In the genomic region with DNA sequence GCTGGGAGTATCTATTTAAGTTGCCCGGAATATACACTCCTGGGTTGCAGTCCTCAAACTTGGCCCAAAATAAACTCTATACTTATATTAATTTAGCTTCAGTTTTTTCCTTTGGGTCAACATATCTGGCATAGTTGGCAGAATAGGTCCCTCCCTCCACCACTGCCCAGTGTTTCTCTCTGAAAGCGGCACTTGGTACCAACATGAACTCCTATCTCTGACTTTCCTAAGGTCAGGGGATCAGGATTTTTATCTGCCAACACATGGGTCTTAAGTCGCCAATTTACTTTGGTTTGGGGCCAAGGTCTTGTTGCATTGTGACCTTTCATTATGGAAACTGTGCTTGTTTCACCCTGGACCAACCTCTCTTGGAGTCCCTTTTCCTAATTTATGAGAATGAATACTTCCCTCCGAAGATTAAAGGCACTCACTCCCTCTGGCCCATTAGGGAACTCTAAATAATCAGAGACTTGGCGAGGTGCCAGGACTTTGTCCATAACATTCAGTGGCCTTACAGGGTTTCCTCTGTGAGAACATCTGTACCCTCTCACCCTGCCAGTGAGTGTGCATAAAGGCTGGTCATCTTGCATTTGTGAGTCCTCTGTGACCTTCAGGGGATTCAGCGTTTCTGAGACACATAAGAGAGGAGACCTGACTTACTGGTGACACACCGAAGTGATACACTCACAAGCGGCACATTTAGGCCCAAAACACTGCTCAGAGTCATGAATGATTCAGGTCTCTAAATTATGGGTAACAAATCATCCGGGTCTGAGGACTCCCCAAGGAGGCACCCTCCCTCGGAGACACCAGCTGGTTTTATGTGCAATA, we compare ENCODE assay signal across 10 cellular contexts. TPM values are rescaled to one million over a fixed set of nuclear protein-coding genes. Genes with fewer than 3 reads are reported as not detected.
DNase-seq lines count a peak whose midpoint lies in the region; ATAC-seq, FAIRE-seq and TF ChIP-seq lines count a peak whose summit lies in the region.
"Had no signal": no experiment of that assay in that cellular context is flagged by ENCODE, and none has a peak within 500 bp of the region (broad histone marks: within the 10 kb centered on the region; RNA-seq: fewer than 3 reads in every experiment).

No MANE protein-coding gene starts in this region.

- peaks cover 3% of the 10 kb centered on the region for H3K27me3 Mint-ChIP-seq in activated CD4-positive, alpha-beta T cell treated with anti-CD3 and anti-CD28 coated beads, Interleukin-2, amount 10 ng/mL, durations not matched to agents 7 days and 5 days

- no peaks in the 10 kb centered on the region for H3K36me3 Mint-ChIP-seq in activated CD4-positive, alpha-beta T cell treated with anti-CD3 and anti-CD28 coated beads, Interleukin-2, amount 10 ng/mL, durations not matched to agents 7 days and 5 days (ENCODE audit: low read depth)
- H3K36me3 Mint-ChIP-seq: CD8-positive, alpha-beta T cell had no signal

- no peak overlapping the region for H3K27ac Mint-ChIP-seq in activated CD4-positive, alpha-beta T cell treated with anti-CD3 and anti-CD28 coated beads, Interleukin-2, amount 10 ng/mL, durations not matched to agents 7 days and 5 days
- H3K27ac Mint-ChIP-seq: CD8-positive, alpha-beta T cell had no signal

- TF ChIP-seq CTCF in AG10803 (conservative IDR thresholded peaks at IDR 0.05; ENCODE audit: low read length) (no peak), cardiac fibroblast (IDR thresholded peaks at IDR 0.05; ENCODE audit: low read depth, low read length) (no peak), D721Med (IDR thresholded peaks at IDR 0.05; ENCODE audit: insufficient read depth, missing control alignments) (no peak)

- H3K4me1 Mint-ChIP-seq in activated CD4-positive, alpha-beta T cell treated with anti-CD3 and anti-CD28 coated beads, Interleukin-2, amount 10 ng/mL, durations not matched to agents 7 days and 5 days = peaks cover 16% of the 10 kb centered on the region

- FAIRE-seq in D721Med (lab: Jason Lieb, UNC) = no peak
- FAIRE-seq: TTC549 had no signal

- no peaks in the 10 kb centered on the region for H3K9me3 Mint-ChIP-seq in activated CD4-positive, alpha-beta T cell treated with anti-CD3 and anti-CD28 coated beads, Interleukin-2, amount 10 ng/mL, durations not matched to agents 7 days and 5 days
- H3K9me3 Mint-ChIP-seq: CD8-positive, alpha-beta T cell had no signal

- ATAC-seq in HG03095 (IDR thresholded peaks at IDR 0.05; ENCODE audit: unreplicated experiment) = no peak
- ATAC-seq in HG02623 (IDR thresholded peaks at IDR 0.05; ENCODE audit: unreplicated experiment) = no peak
- ATAC-seq: CD8-positive, alpha-beta T cell had no signal

- no peak overlapping the region for H3K4me3 Mint-ChIP-seq in activated CD4-positive, alpha-beta T cell treated with anti-CD3 and anti-CD28 coated beads, Interleukin-2, amount 10 ng/mL, durations not matched to agents 7 days and 5 days
- H3K4me3 Mint-ChIP-seq: CD8-positive, alpha-beta T cell had no signal

- DNase-seq in AG10803 (ENCODE audit: low read depth) (peak; percentile 33), NCI-H1092 treated with DMSO at 0.1 percent for 48 hours (lab: John Stamatoyannopoulos, UW) (peak; percentile 52), cardiac fibroblast (ENCODE audit: low read depth in 2 of 2) (peak; percentile 66), lung microvascular endothelial cell (ENCODE audit: low read depth in 2 of 2) (peak; percentile 65 to 66), D721Med (ENCODE audit: insufficient read length, low spot score) (no peak)
- DNase-seq in activated CD4-positive, alpha-beta T cell treated with anti-CD3 and anti-CD28 coated beads, Interleukin-2, amount 10 ng/mL, durations not matched to agents 7 days and 5 days = no peak
- DNase-seq: CD8-positive, alpha-beta T cell had no signal

- CTCF ChIA-PET in activated CD4-positive, alpha-beta T cell treated with anti-CD3 and anti-CD28 coated beads, Interleukin-2, amount 10 ng/mL, durations not matched to agents 7 days and 5 days (lab: Charles Lee) = interaction anchor here (1.1 kb wide), 1 partner anchor 145 kb away, joined by 3 read pairs; no protein-coding TSS in a partner anchor

- peak overlapping the region; percentile 11; the same call in 1 of the 2 replicates for H3K4me3 ChIP-seq in AG10803 (ENCODE audit: low read length)
- no peak overlapping the region for H3K4me3 ChIP-seq in cardiac fibroblast (replicated peaks in 1 of 2; ENCODE audit: low read depth in 2 of 2, low read length in 2 of 2)

- POLR2A ChIA-PET in activated CD4-positive, alpha-beta T cell treated with anti-CD3 and anti-CD28 coated beads, Interleukin-2, amount 10 ng/mL, durations not matched to agents 7 days and 5 days (lab: Charles Lee) = no interaction called here

RNA-seq across cellular contexts. Expression of gene FKBP9, which starts 19.7 kb away (rescaled TPM):
- 111 and 133 TPM in 2 replicates for total RNA-seq in lung microvascular endothelial cell
- 1 to 10 TPM in 1 of 2 experiments, under 1 TPM in 1; 0.33 to 1.3 TPM for total RNA-seq in activated CD4-positive, alpha-beta T cell treated with anti-CD3 and anti-CD28 coated beads, Interleukin-2, amount 10 ng/mL, durations not matched to agents 7 days and 5 days
- total RNA-seq: CD8-positive, alpha-beta T cell had no signal

RNA-seq across cellular contexts. Expression of gene KBTBD2, which starts 46.0 kb away (rescaled TPM):
- 50.1 and 70.0 TPM in 2 replicates for total RNA-seq in lung microvascular endothelial cell
- total RNA-seq in activated CD4-positive, alpha-beta T cell treated with anti-CD3 and anti-CD28 coated beads, Interleukin-2, amount 10 ng/mL, durations not matched to agents 7 days and 5 days = 10 to 100 TPM; 46.2 to 46.6 TPM

Comparison
In these comparisons a context has a peak if more than half of its experiments do, and no peak if none do; other contexts are left out.
1. DNase-seq: peak in AG10803 (single experiment), NCI-H1092 treated with DMSO at 0.1 percent for 48 hours (single experiment), cardiac fibroblast (2 of 2) and lung microvascular endothelial cell (2 of 2); none in activated CD4-positive, alpha-beta T cell treated with anti-CD3 and anti-CD28 coated beads, Interleukin-2, amount 10 ng/mL, durations not matched to agents 7 days and 5 days (single experiment) and D721Med (single experiment).
2. RNA of gene FKBP9, which starts 19.7 kb away (total RNA-seq): 111 to 133 TPM in lung microvascular endothelial cell; 0.33 to 1.3 TPM in activated CD4-positive, alpha-beta T cell treated with anti-CD3 and anti-CD28 coated beads, Interleukin-2, amount 10 ng/mL, durations not matched to agents 7 days and 5 days; every median in the first group is over 10 times any median in the second.